Comparison of ENCODE assay signal across 16 cellular contexts in genomic region chr18:13639196-13639595, GRCh38.
"Had no signal": no experiment of that assay in that cellular context is flagged by ENCODE, and none has a peak within 500 bp of the region (broad histone marks: within the 10 kb centered on the region; RNA-seq: fewer than 3 reads in every experiment).

No MANE protein-coding gene starts in this region.

- H3K9me3 Mint-ChIP-seq: activated CD4-positive, alpha-beta T cell treated with anti-CD3 and anti-CD28 coated beads, Interleukin-2, amount 10 ng/mL, durations not matched to agents 7 days and 5 days; activated T-helper 1 cell treated with anti-CD3 and anti-CD28 coated beads, Interleukin-12 subunit alpha, Interleukin-12 subunit beta, Interleukin-2, Interleukin-4 antibody, amounts not matched to agents 30 ng/mL and 10 ng/mL and 1 ng/mL, durations not matched to agents 14 hours and 24 hours and 36 hours; immature natural killer cell; natural killer cell treated with Interleukin-12 subunit alpha and Interleukin-12 subunit beta and Interleukin-15 and Interleukin-18, amount 100 ng/mL, for 72 hours; stimulated activated naive CD8-positive, alpha-beta T cell treated with anti-CD3 and anti-CD28 coated beads, Interleukin-15, Interleukin-2, amounts not matched to agents 100 ng/mL and 50 ng/mL, for 24 hours; type B pancreatic cell had no signal

- H3K9me3 ChIP-seq: lower lobe of right lung, suprapubic skin had no signal

- H3K4me3 ChIP-seq: lower lobe of right lung, suprapubic skin had no signal

- H3K36me3 Mint-ChIP-seq: natural killer cell treated with Interleukin-12 subunit alpha and Interleukin-12 subunit beta and Interleukin-15 and Interleukin-18, amount 100 ng/mL, for 72 hours had no signal

- H3K27me3 ChIP-seq: suprapubic skin had no signal

- H3K4me3 Mint-ChIP-seq: activated CD4-positive, alpha-beta T cell treated with anti-CD3 and anti-CD28 coated beads, Interleukin-2, amount 10 ng/mL, durations not matched to agents 7 days and 5 days; activated naive CD8-positive, alpha-beta T cell; activated T-helper 1 cell treated with anti-CD3 and anti-CD28 coated beads, Interleukin-12 subunit alpha, Interleukin-12 subunit beta, Interleukin-2, Interleukin-4 antibody, amounts not matched to agents 30 ng/mL and 10 ng/mL and 1 ng/mL, durations not matched to agents 14 hours and 24 hours and 36 hours; immature natural killer cell; natural killer cell treated with Interleukin-12 subunit alpha and Interleukin-12 subunit beta and Interleukin-15 and Interleukin-18, amount 100 ng/mL, for 72 hours; stimulated activated naive CD8-positive, alpha-beta T cell treated with anti-CD3 and anti-CD28 coated beads, Interleukin-15, Interleukin-2, amounts not matched to agents 100 ng/mL and 50 ng/mL, for 24 hours; type B pancreatic cell had no signal

- H3K27ac ChIP-seq: lower lobe of right lung, suprapubic skin had no signal

- H3K27ac Mint-ChIP-seq: activated CD4-positive, alpha-beta T cell treated with anti-CD3 and anti-CD28 coated beads, Interleukin-2, amount 10 ng/mL, durations not matched to agents 7 days and 5 days; activated naive CD8-positive, alpha-beta T cell; activated T-helper 1 cell treated with anti-CD3 and anti-CD28 coated beads, Interleukin-12 subunit alpha, Interleukin-12 subunit beta, Interleukin-2, Interleukin-4 antibody, amounts not matched to agents 30 ng/mL and 10 ng/mL and 1 ng/mL, durations not matched to agents 14 hours and 24 hours and 36 hours; immature natural killer cell; natural killer cell treated with Interleukin-12 subunit alpha and Interleukin-12 subunit beta and Interleukin-15 and Interleukin-18, amount 100 ng/mL, for 72 hours; stimulated activated naive CD8-positive, alpha-beta T cell treated with anti-CD3 and anti-CD28 coated beads, Interleukin-15, Interleukin-2, amounts not matched to agents 100 ng/mL and 50 ng/mL, for 24 hours; type B pancreatic cell had no signal

- H3K36me3 ChIP-seq: lower lobe of right lung, suprapubic skin had no signal

- ATAC-seq: lower lobe of right lung; natural killer cell treated with Interleukin-12 subunit alpha and Interleukin-12 subunit beta and Interleukin-15 and Interleukin-18, amount 100 ng/mL, for 72 hours had no signal

- H3K4me1 Mint-ChIP-seq: activated CD4-positive, alpha-beta T cell treated with anti-CD3 and anti-CD28 coated beads, Interleukin-2, amount 10 ng/mL, durations not matched to agents 7 days and 5 days had no signal

- H3K27me3 Mint-ChIP-seq: activated CD4-positive, alpha-beta T cell treated with anti-CD3 and anti-CD28 coated beads, Interleukin-2, amount 10 ng/mL, durations not matched to agents 7 days and 5 days; activated naive CD8-positive, alpha-beta T cell; stimulated activated naive CD8-positive, alpha-beta T cell treated with anti-CD3 and anti-CD28 coated beads, Interleukin-15, Interleukin-2, amounts not matched to agents 100 ng/mL and 50 ng/mL, for 24 hours had no signal

- DNase-seq: activated CD4-positive, alpha-beta T cell treated with anti-CD3 and anti-CD28 coated beads, Interleukin-2, amount 10 ng/mL, durations not matched to agents 7 days and 5 days; activated CD4-positive, CD25-positive, alpha-beta regulatory T cell; activated gamma-delta T cell treated with Interleukin-2 at 50 U/mL for 16 hours; activated T-cell treated with anti-CD3 and anti-CD28 coated beads for 4 hours; foreskin melanocyte; immature natural killer cell; lower lobe of right lung; stimulated activated CD4-positive, alpha-beta T cell treated with anti-CD3 and anti-CD28 coated beads, Interleukin-12 subunit alpha, Interleukin-12 subunit beta, amount 100 ng/mL, for 4 hours; stimulated activated CD4-positive, alpha-beta T cell treated with anti-CD3 and anti-CD28 coated beads, Interleukin-1b, Interleukin-23, amount 100 ng/mL, for 48 hours; T1000 had no signal
